2 cellular contexts compared by ENCODE assay signal in genomic region chr1:247366345-247366744, GRCh38. TPM values are rescaled to one million over a fixed set of nuclear protein-coding genes. Genes with fewer than 3 reads are reported as not detected.
"Had no signal": no experiment of that assay in that cellular context is flagged by ENCODE, and none has a peak within 500 bp of the region (broad histone marks: within the 10 kb centered on the region; RNA-seq: fewer than 3 reads in every experiment).

No MANE protein-coding gene starts in this region.

RNA-seq across cellular contexts. Expression of gene NLRP3, which starts 49.6 kb away (rescaled TPM):
- total RNA-seq: OCI-LY7, PC-9 had no signal
